ENCODE assay signal across 24 cellular contexts in genomic region chr15:41161736-41162135, GRCh38. TPM values are rescaled to one million over a fixed set of nuclear protein-coding genes. Genes with fewer than 3 reads are reported as not detected.
A peak's percentile ranks its signal among the peaks of the same experiment; 100 is the strongest.
DNase-seq lines count a peak whose midpoint lies in the region; ATAC-seq and TF ChIP-seq lines count a peak whose summit lies in the region.
"Had no signal": no experiment of that assay in that cellular context is flagged by ENCODE, and none has a peak within 500 bp of the region (broad histone marks: within the 10 kb centered on the region; RNA-seq: fewer than 3 reads in every experiment).

No MANE protein-coding gene starts in this region.

- no peaks in the 10 kb centered on the region for H3K36me3 Mint-ChIP-seq in CD4-positive, CD25-positive, alpha-beta regulatory T cell
- H3K36me3 Mint-ChIP-seq: activated naive CD4-positive, alpha-beta T cell treated with anti-CD3 and anti-CD28 coated beads, Interleukin-2, amount 50 U/mL, for 72 hours; CD8-positive, alpha-beta memory T cell had no signal

- POLR2A ChIA-PET in PC-3 (lab: Charles Lee; ENCODE audit: unreplicated experiment): interaction anchor here (0.6 kb wide), 1 partner anchor 661 kb away, joined by 4 read pairs; no protein-coding TSS in a partner anchor

- no peaks in the 10 kb centered on the region for H3K9me3 Mint-ChIP-seq in CD4-positive, CD25-positive, alpha-beta regulatory T cell
- H3K9me3 Mint-ChIP-seq: activated naive CD4-positive, alpha-beta T cell treated with anti-CD3 and anti-CD28 coated beads, Interleukin-2, amount 50 U/mL, for 72 hours; activated T-helper 1 cell treated with anti-CD3 and anti-CD28 coated beads, Interleukin-12 subunit alpha, Interleukin-12 subunit beta, Interleukin-2, Interleukin-4 antibody, amounts not matched to agents 30 ng/mL and 10 ng/mL and 1 ng/mL, durations not matched to agents 14 hours and 24 hours and 36 hours; CD8-positive, alpha-beta memory T cell; central memory CD8-positive, alpha-beta T cell had no signal

- WGBS in esophagus squamous epithelium, 2 donors: 40 to 62% methylated on average over 1 of the region's 1 CpG

- no peaks in the 10 kb centered on the region for H3F3A ChIP-seq in PC-3 (ENCODE audit: low read length, unreplicated experiment)

- H3K27me3 ChIP-seq in CD4-positive, CD25-positive, alpha-beta regulatory T cell (ENCODE audit: control insufficient read depth, insufficient read depth, low read length): no peaks in the 10 kb centered on the region
- no peaks in the 10 kb centered on the region for H3K27me3 ChIP-seq in PC-3 (ENCODE audit: low read length)
- H3K27me3 ChIP-seq in esophagus squamous epithelium: no peaks in the 10 kb centered on the region

- no peak overlapping the region for H3K9ac ChIP-seq in PC-3 (ENCODE audit: low read length)

- H3K4me3 ChIP-seq in CD4-positive, CD25-positive, alpha-beta regulatory T cell (ENCODE audit: low read depth, low read length): no peak overlapping the region
- H3K4me3 ChIP-seq in PC-3 (ENCODE audit: low read length): no peak overlapping the region
- no peak overlapping the region for H3K4me3 ChIP-seq in esophagus squamous epithelium
- H3K4me3 ChIP-seq: lung, thoracic aorta had no signal

- peaks cover 0 to 10% (median 7%) of the 10 kb centered on the region in 4 donors for H3K4me1 Mint-ChIP-seq in CD4-positive, CD25-positive, alpha-beta regulatory T cell

- no peak for TF ChIP-seq CTCF in PC-3 (conservative IDR thresholded peaks at IDR 0.05; ENCODE audit: low read depth, low read length)
- no peak for TF ChIP-seq CTCF in esophagus squamous epithelium (IDR thresholded peaks at IDR 0.05)
- TF ChIP-seq CTCF in GM20000 (IDR thresholded peaks at IDR 0.05; ENCODE audit: extremely low read depth, missing control alignments): no peak

- DNase-seq in A172 (ENCODE audit: low spot score) (peak; percentile 64), PC-3 (no peak), esophagus squamous epithelium (lab: John Stamatoyannopoulos, UW) (no peak), NCI-H446 (lab: John Stamatoyannopoulos, UW) (no peak), GM20000 (ENCODE audit: low spot score) (no peak)
- DNase-seq in CD4-positive, CD25-positive, alpha-beta regulatory T cell: peak in 1 of 3 donors; percentile 24
- no peak for DNase-seq in activated CD4-positive, CD25-positive, alpha-beta regulatory T cell treated with anti-CD3 and anti-CD28 coated beads, Interleukin-2, amount 50 U/mL, for 72 hours
- DNase-seq: CD8-positive, alpha-beta memory T cell; dermis blood vessel endothelial cell; GOT3; NCI-H1092 treated with DMSO at 0.1 percent for 48 hours; NCI-H1930; NCI-H748 treated with DMSO at 0.1 percent for 48 hours; right cardiac atrium; stimulated activated CD4-positive, alpha-beta T cell treated with anti-CD3 and anti-CD28 coated beads, Interleukin-12 subunit alpha, Interleukin-12 subunit beta, amount 100 ng/mL, for 4 hours; stimulated activated CD4-positive, alpha-beta T cell treated with anti-CD3 and anti-CD28 coated beads, Interleukin-4, amount 100 ng/mL, for 4 hours; stimulated activated naive CD4-positive, alpha-beta T cell treated with Interleukin-2 at 50 U/mL for 16 hours; SW 1271 had no signal

- H3K79me2 ChIP-seq in PC-3 (ENCODE audit: low read length): no peaks in the 10 kb centered on the region

- ATAC-seq in CD4-positive, CD25-positive, alpha-beta regulatory T cell (ENCODE audit: low read depth in 2 of 2): no peak
- ATAC-seq in PC-3 (peak; percentile 35; the same call in 1 of the 2 replicates), HG02885 (IDR thresholded peaks at IDR 0.05; ENCODE audit: poor library complexity, unreplicated experiment) (no peak)
- ATAC-seq: activated naive CD4-positive, alpha-beta T cell treated with anti-CD3 and anti-CD28 coated beads, Interleukin-2, amount 50 U/mL, for 72 hours; right cardiac atrium had no signal

- CTCF ChIA-PET in PC-3 (lab: Charles Lee): no interaction called here

- peak overlapping the region; percentile 38 for H3K4me2 ChIP-seq in PC-3 (ENCODE audit: low read length)

- intact Hi-C loops in PC-3 (cut with micrococcal nuclease) (loop anchor here (5.0 kb wide), 1 partner anchor 44 kb away; the partner anchor contains the start of gene INO80), esophagus squamous epithelium (cut with DNase I) (no loop called here)

- BruUV-seq in PC-3 (replicated peaks; lab: Mats Ljungman, UMichigan): no TSS peak

- H2AFZ ChIP-seq in PC-3 (ENCODE audit: low read length): peak overlapping the region; percentile 42; the same call in 1 of the 2 replicates

- H3K27ac Mint-ChIP-seq in CD4-positive, CD25-positive, alpha-beta regulatory T cell: peak overlapping the region in 2 of 3 donors; percentile 1 to 63
- H3K27ac Mint-ChIP-seq: activated T-helper 1 cell treated with anti-CD3 and anti-CD28 coated beads, Interleukin-12 subunit alpha, Interleukin-12 subunit beta, Interleukin-2, Interleukin-4 antibody, amounts not matched to agents 30 ng/mL and 10 ng/mL and 1 ng/mL, durations not matched to agents 14 hours and 24 hours and 36 hours; CD8-positive, alpha-beta memory T cell had no signal

- no peaks in the 10 kb centered on the region for H3K4me1 ChIP-seq in CD4-positive, CD25-positive, alpha-beta regulatory T cell (ENCODE audit: control insufficient read depth, insufficient read depth, low read length, poor library complexity, severe bottlenecking)
- H3K4me1 ChIP-seq in PC-3 (ENCODE audit: insufficient read depth, low read length) (peaks cover 18% of the 10 kb centered on the region), esophagus squamous epithelium (peaks cover 0 to 8% (median 0%) of the 10 kb centered on the region in 3 donors)

- no peak overlapping the region for H3K4me3 Mint-ChIP-seq in CD4-positive, CD25-positive, alpha-beta regulatory T cell
- H3K4me3 Mint-ChIP-seq: activated T-helper 1 cell treated with anti-CD3 and anti-CD28 coated beads, Interleukin-12 subunit alpha, Interleukin-12 subunit beta, Interleukin-2, Interleukin-4 antibody, amounts not matched to agents 30 ng/mL and 10 ng/mL and 1 ng/mL, durations not matched to agents 14 hours and 24 hours and 36 hours; CD8-positive, alpha-beta memory T cell; central memory CD8-positive, alpha-beta T cell had no signal

- H3K9me3 ChIP-seq in CD4-positive, CD25-positive, alpha-beta regulatory T cell (ENCODE audit: control insufficient read depth in 2 of 2, low read length in 2 of 2): no peaks in the 10 kb centered on the region
- no peaks in the 10 kb centered on the region for H3K9me3 ChIP-seq in PC-3 (ENCODE audit: low read length)
- H3K9me3 ChIP-seq in esophagus squamous epithelium: no peaks in the 10 kb centered on the region
- H3K9me3 ChIP-seq: thoracic aorta had no signal

- H3K9me2 ChIP-seq in PC-3 (replicated peaks; ENCODE audit: low read length): no peaks in the 10 kb centered on the region

- no peaks in the 10 kb centered on the region for H4K20me1 ChIP-seq in PC-3 (ENCODE audit: low read length)

- H3K27ac ChIP-seq in CD4-positive, CD25-positive, alpha-beta regulatory T cell (ENCODE audit: insufficient read depth, low read length, poor library complexity, severe bottlenecking): no peak overlapping the region
- H3K27ac ChIP-seq in PC-3 (ENCODE audit: low read length): peak overlapping the region; percentile 21
- H3K27ac ChIP-seq in esophagus squamous epithelium: peak overlapping the region in 3 of 4 donors; percentile 5 to 26 (median 25)
- H3K27ac ChIP-seq: thoracic aorta had no signal

- H3K27me3 Mint-ChIP-seq in CD4-positive, CD25-positive, alpha-beta regulatory T cell: peaks cover 5% of the 10 kb centered on the region

- no peak for TF ChIP-seq POLR2A in esophagus squamous epithelium (IDR thresholded peaks at IDR 0.05)

- no peaks in the 10 kb centered on the region for H3K36me3 ChIP-seq in CD4-positive, CD25-positive, alpha-beta regulatory T cell (ENCODE audit: control insufficient read depth, insufficient read depth, low read length)
- no peaks in the 10 kb centered on the region for H3K36me3 ChIP-seq in PC-3 (ENCODE audit: low read depth, low read length)
- no peaks in the 10 kb centered on the region for H3K36me3 ChIP-seq in esophagus squamous epithelium
- H3K36me3 ChIP-seq: thoracic aorta had no signal

RNA-seq across cellular contexts. Expression of gene INO80, which starts 45.7 kb away (rescaled TPM):
- 13.1 and 14.9 TPM in 2 replicates for total RNA-seq in A172 (2014; rRNA removed; shearing (Covaris generic))
- total RNA-seq in CD4-positive, CD25-positive, alpha-beta regulatory T cell: 36.1 TPM
- 1 to 10 TPM; 3.0 to 4.1 (median 3.4) TPM for polyA plus RNA-seq in CD4-positive, CD25-positive, alpha-beta regulatory T cell
- total RNA-seq in PC-3 (2014; rRNA removed): 38.4 and 47.7 TPM in 2 replicates
- total RNA-seq in esophagus squamous epithelium: 10 to 100 TPM; 15.2 to 24.8 (median 22.3) TPM
